In the genomic region with DNA sequence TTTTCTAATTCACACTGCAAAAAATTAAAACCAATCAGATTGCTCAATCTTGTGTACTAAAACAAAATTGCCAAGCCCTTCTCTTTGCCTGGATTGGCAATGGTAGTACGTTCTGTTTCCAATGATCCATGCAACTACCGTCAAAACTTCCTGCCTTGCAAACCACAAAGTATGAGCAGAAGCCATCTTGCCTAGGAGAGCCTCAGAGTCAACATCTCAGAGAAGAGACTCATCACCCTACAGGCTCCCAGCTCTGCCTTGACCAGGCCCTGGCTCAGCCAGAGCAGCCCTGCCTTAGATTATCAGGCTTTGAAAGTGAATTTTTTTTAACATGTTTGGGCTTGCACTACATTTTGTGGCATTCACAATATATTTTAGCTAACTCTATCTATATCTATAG, we compare ENCODE assay signal across 24 cellular contexts.
"Had no signal": no experiment of that assay in that cellular context is flagged by ENCODE, and none has a peak within 500 bp of the region (broad histone marks: within the 10 kb centered on the region; RNA-seq: fewer than 3 reads in every experiment).

No MANE protein-coding gene starts in this region.

- H3K27ac ChIP-seq: adrenal gland, colonic mucosa, esophagus muscularis mucosa, gastrocnemius medialis, neutrophil, right atrium auricular region, skin epidermis, transverse colon, vagina, VCaP had no signal

- ATAC-seq: activated CD4-positive, alpha-beta T cell treated with anti-CD3 and anti-CD28 coated beads for 36 hours; activated CD8-positive, alpha-beta T cell treated with anti-CD3 and anti-CD28 coated beads for 36 hours; activated T-cell treated with anti-CD3 and anti-CD28 coated beads, Interleukin-2, amount 50 U/mL, for 4 hours; gastrocnemius medialis; left lobe of liver; naive thymus-derived CD4-positive, alpha-beta T cell had no signal

- H3K27me3 Mint-ChIP-seq: activated CD4-positive, alpha-beta T cell treated with anti-CD3 and anti-CD28 coated beads for 36 hours; activated CD8-positive, alpha-beta T cell treated with anti-CD3 and anti-CD28 coated beads for 36 hours; naive thymus-derived CD4-positive, alpha-beta T cell had no signal

- H3K4me1 Mint-ChIP-seq: activated CD4-positive, alpha-beta T cell treated with anti-CD3 and anti-CD28 coated beads for 36 hours; naive thymus-derived CD4-positive, alpha-beta T cell had no signal

- H3K4me1 ChIP-seq: adrenal gland, colonic mucosa, esophagus muscularis mucosa, gastrocnemius medialis, right atrium auricular region, transverse colon, vagina had no signal

- H3K9me3 ChIP-seq: adrenal gland, colonic mucosa, esophagus muscularis mucosa, gastrocnemius medialis, neutrophil, right atrium auricular region, transverse colon, vagina had no signal

- H3K36me3 Mint-ChIP-seq: naive thymus-derived CD4-positive, alpha-beta T cell had no signal

- H3K36me3 ChIP-seq: adrenal gland, colonic mucosa, esophagus muscularis mucosa, gastrocnemius medialis, neutrophil, right atrium auricular region, transverse colon, vagina had no signal

- H3K27me3 ChIP-seq: adrenal gland, colonic mucosa, esophagus muscularis mucosa, gastrocnemius medialis, neutrophil, right atrium auricular region, transverse colon, vagina had no signal

- FAIRE-seq: endometrium, keratinocyte had no signal

- H3K4me3 Mint-ChIP-seq: activated CD4-positive, alpha-beta T cell treated with anti-CD3 and anti-CD28 coated beads for 36 hours; activated CD8-positive, alpha-beta T cell treated with anti-CD3 and anti-CD28 coated beads for 36 hours; activated T-cell treated with anti-CD3 and anti-CD28 coated beads, Interleukin-2, amount 50 U/mL, for 4 hours; naive thymus-derived CD4-positive, alpha-beta T cell had no signal

- DNase-seq: activated CD4-positive, alpha-beta T cell treated with anti-CD3 and anti-CD28 coated beads for 36 hours; activated CD8-positive, alpha-beta T cell treated with anti-CD3 and anti-CD28 coated beads for 36 hours; activated effector memory CD4-positive, alpha-beta T cell treated with Interleukin-2 at 50 U/mL for 16 hours; activated naive CD4-positive, alpha-beta T cell treated with anti-CD3 and anti-CD28 coated beads, Interleukin-2, amount 50 U/mL, for 16 hours; activated T-cell treated with anti-CD3 and anti-CD28 coated beads, Interleukin-2, amount 50 U/mL, for 4 hours; adrenal gland; central memory CD4-positive, alpha-beta T cell; colonic mucosa; gastrocnemius medialis; naive thymus-derived CD4-positive, alpha-beta T cell; posterior cingulate gyrus; stimulated activated CD4-positive, alpha-beta T cell treated with anti-CD3 and anti-CD28 coated beads, Interleukin-15, amount 100 ng/mL, for 24 hours; stimulated activated CD4-positive, alpha-beta T cell treated with anti-CD3 and anti-CD28 coated beads, Interleukin-4, amount 100 ng/mL, for 24 hours; stimulated activated naive CD4-positive, alpha-beta T cell; transverse colon had no signal

- H3K9me3 Mint-ChIP-seq: activated CD8-positive, alpha-beta T cell treated with anti-CD3 and anti-CD28 coated beads for 36 hours; activated T-cell treated with anti-CD3 and anti-CD28 coated beads, Interleukin-2, amount 50 U/mL, for 4 hours; naive thymus-derived CD4-positive, alpha-beta T cell had no signal

- H3K4me3 ChIP-seq: adrenal gland, colonic mucosa, esophagus muscularis mucosa, gastrocnemius medialis, right atrium auricular region, skin epidermis, transverse colon, vagina had no signal

- H3K27ac Mint-ChIP-seq: activated CD4-positive, alpha-beta T cell treated with anti-CD3 and anti-CD28 coated beads for 36 hours; activated CD8-positive, alpha-beta T cell treated with anti-CD3 and anti-CD28 coated beads for 36 hours; naive thymus-derived CD4-positive, alpha-beta T cell had no signal
